In the genomic region with DNA sequence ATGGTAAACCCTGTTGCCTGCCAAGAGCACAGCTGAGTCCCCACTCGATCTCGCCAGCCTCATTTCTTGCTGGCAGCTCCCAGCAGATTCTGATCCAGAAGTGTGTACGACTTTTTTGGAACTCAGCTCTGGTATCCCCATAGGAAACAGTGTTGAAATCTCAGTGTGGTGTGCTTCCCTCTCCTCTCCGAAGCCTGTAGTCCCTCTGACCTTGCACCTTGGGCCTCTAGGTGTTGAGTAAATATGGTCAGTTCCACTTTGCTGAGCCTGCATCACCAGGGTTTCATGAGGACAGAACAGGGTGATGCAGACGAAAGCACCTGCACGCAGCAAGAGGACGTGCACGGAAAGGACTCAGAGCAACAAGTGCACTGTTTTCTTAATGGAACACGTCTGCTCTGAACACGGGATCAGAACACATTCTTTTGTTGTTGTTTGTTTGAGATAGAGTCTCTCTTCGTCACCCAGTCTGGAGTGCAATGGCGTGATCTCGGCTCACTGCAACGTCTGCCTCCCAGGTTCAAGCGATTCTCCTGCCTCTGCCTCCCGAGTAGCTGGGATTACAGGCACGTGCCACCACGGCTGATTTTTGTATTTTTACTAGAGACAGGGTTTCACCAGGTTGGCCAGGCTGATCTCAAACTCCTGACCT, we compare ENCODE assay signal across 1 cellular context.
TF ChIP-seq lines count a peak whose summit lies in the region.

No MANE protein-coding gene starts in this region.

TF ChIP-seq in HepG2, 621 proteins besides CTCF, POLR2A, EP300 and RAD21 (continued from another document and continues in another):
- TF ChIP-seq ZSCAN31 (CRISPR knock-in tag; IDR thresholded peaks at IDR 0.05; ENCODE audit: low read depth) (no peak), TBP (CRISPR knock-in tag; IDR thresholded peaks at IDR 0.05) (no peak), NFE2 (CRISPR knock-in tag; IDR thresholded peaks at IDR 0.05) (no peak), SP2 (CRISPR knock-in tag; IDR thresholded peaks at IDR 0.05) (0 out of 2 replicates have a peak, but pooled peaks have one; percentile 37), FOXK1 (CRISPR knock-in tag; IDR thresholded peaks at IDR 0.05; ENCODE audit: borderline replicate concordance, low read depth) (peak; percentile 85; the same call in 1 of the 2 replicates), ZNF256 (CRISPR knock-in tag; conservative IDR thresholded peaks at IDR 0.05) (no peak), ZNF263 (CRISPR knock-in tag; IDR thresholded peaks at IDR 0.05) (peak; percentile 85), NCOA2 (CRISPR knock-in tag; IDR thresholded peaks at IDR 0.05) (peak; percentile 97), STAT5B (CRISPR knock-in tag; IDR thresholded peaks at IDR 0.05) (peak; percentile 34; the same call in 1 of the 2 replicates), ZFP62 (CRISPR knock-in tag; IDR thresholded peaks at IDR 0.05) (no peak), ZNF616 (CRISPR knock-in tag; IDR thresholded peaks at IDR 0.05; ENCODE audit: low read depth) (0 out of 2 replicates have a peak, but pooled peaks have one; percentile 26), CHD4 (IDR thresholded peaks at IDR 0.05; ENCODE audit: borderline replicate concordance, low read length) (no peak), ZNF441 (CRISPR knock-in tag; IDR thresholded peaks at IDR 0.05; ENCODE audit: borderline replicate concordance) (peak; percentile 44; the same call in 1 of the 2 replicates), FOXA1 (IDR thresholded peaks at IDR 0.05) (peak; percentile 81), FOXA1 (CRISPR knock-in tag; IDR thresholded peaks at IDR 0.05) (peak; percentile 99), PCBP1 (IDR thresholded peaks at IDR 0.05; ENCODE audit: borderline replicate concordance, low read depth, low read length) (no peak), ZMYM2 (CRISPR knock-in tag; IDR thresholded peaks at IDR 0.05) (peak; percentile 84), ZC3H13 (CRISPR knock-in tag; IDR thresholded peaks at IDR 0.05) (0 out of 2 replicates have a peak, but pooled peaks have one; percentile 68), EHMT2 (IDR thresholded peaks at IDR 0.05; ENCODE audit: borderline replicate concordance, low read depth, low read length) (no peak), ARHGAP35 (CRISPR knock-in tag; IDR thresholded peaks at IDR 0.05; ENCODE audit: borderline replicate concordance) (no peak), NRL (CRISPR knock-in tag; IDR thresholded peaks at IDR 0.05; ENCODE audit: borderline replicate concordance) (0 out of 2 replicates have a peak, but pooled peaks have one; percentile 48), NFE2L2 (IDR thresholded peaks at IDR 0.05; ENCODE audit: low read length) (0 out of 2 replicates have a peak, but pooled peaks have one; percentile 12), ZIK1 (CRISPR knock-in tag; IDR thresholded peaks at IDR 0.05; ENCODE audit: borderline replicate concordance, low read depth) (no peak), ZFP36L2 (CRISPR knock-in tag; IDR thresholded peaks at IDR 0.05) (no peak), ZNF577 (CRISPR knock-in tag; IDR thresholded peaks at IDR 0.05; ENCODE audit: borderline replicate concordance, low read depth) (no peak), ZNF333 (CRISPR knock-in tag; IDR thresholded peaks at IDR 0.05; ENCODE audit: borderline replicate concordance) (peak; percentile 58; the same call in 1 of the 2 replicates), FOXM1 (CRISPR knock-in tag; IDR thresholded peaks at IDR 0.05) (no peak), XRCC5 (optimal IDR thresholded peaks at IDR 0.05; ENCODE audit: low read length) (peak; percentile 54), MAFK (conservative IDR thresholded peaks at IDR 0.05 in 1 of 2, IDR thresholded peaks at IDR 0.05 in 1 of 2; ENCODE audit: low read length in 2 of 2) (peak; percentile 85 to 90), ESRRA (CRISPR knock-in tag; IDR thresholded peaks at IDR 0.05; ENCODE audit: low read depth) (peak; percentile 98), ZBTB20 (CRISPR knock-in tag; IDR thresholded peaks at IDR 0.05; ENCODE audit: borderline replicate concordance, low read depth) (peak; percentile 98; the same call in 1 of the 2 replicates), TSC22D2 (CRISPR knock-in tag; IDR thresholded peaks at IDR 0.05; ENCODE audit: borderline replicate concordance) (no peak), ZNF605 (CRISPR knock-in tag; IDR thresholded peaks at IDR 0.05) (no peak), ZNF253 (CRISPR knock-in tag; IDR thresholded peaks at IDR 0.05; ENCODE audit: borderline replicate concordance) (peak; percentile 92), RXRA (CRISPR knock-in tag; IDR thresholded peaks at IDR 0.05) (peak; percentile 99), BORCS8-MEF2B (CRISPR knock-in tag; IDR thresholded peaks at IDR 0.05) (peak; percentile 81), ZNF124 (CRISPR knock-in tag; IDR thresholded peaks at IDR 0.05) (peak; percentile 71; the same call in 1 of the 2 replicates)
- TF ChIP-seq, protein P1, sequence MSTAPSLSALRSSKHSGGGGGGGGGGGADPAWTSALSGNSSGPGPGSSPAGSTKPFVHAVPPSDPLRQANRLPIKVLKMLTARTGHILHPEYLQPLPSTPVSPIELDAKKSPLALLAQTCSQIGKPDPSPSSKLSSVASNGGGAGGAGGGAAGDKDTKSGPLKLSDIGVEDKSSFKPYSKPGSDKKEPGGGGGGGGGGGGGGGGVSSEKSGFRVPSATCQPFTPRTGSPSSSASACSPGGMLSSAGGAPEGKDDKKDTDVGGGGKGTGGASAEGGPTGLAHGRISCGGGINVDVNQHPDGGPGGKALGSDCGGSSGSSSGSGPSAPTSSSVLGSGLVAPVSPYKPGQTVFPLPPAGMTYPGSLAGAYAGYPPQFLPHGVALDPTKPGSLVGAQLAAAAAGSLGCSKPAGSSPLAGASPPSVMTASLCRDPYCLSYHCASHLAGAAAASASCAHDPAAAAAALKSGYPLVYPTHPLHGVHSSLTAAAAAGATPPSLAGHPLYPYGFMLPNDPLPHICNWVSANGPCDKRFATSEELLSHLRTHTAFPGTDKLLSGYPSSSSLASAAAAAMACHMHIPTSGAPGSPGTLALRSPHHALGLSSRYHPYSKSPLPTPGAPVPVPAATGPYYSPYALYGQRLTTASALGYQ (CRISPR knock-in tag; IDR thresholded peaks at IDR 0.05): peak; percentile 91
- TF ChIP-seq, protein P2, sequence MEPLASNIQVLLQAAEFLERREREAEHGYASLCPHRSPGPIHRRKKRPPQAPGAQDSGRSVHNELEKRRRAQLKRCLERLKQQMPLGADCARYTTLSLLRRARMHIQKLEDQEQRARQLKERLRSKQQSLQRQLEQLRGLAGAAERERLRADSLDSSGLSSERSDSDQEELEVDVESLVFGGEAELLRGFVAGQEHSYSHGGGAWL (CRISPR knock-in tag; IDR thresholded peaks at IDR 0.05): no peak
- TF ChIP-seq, protein P3, sequence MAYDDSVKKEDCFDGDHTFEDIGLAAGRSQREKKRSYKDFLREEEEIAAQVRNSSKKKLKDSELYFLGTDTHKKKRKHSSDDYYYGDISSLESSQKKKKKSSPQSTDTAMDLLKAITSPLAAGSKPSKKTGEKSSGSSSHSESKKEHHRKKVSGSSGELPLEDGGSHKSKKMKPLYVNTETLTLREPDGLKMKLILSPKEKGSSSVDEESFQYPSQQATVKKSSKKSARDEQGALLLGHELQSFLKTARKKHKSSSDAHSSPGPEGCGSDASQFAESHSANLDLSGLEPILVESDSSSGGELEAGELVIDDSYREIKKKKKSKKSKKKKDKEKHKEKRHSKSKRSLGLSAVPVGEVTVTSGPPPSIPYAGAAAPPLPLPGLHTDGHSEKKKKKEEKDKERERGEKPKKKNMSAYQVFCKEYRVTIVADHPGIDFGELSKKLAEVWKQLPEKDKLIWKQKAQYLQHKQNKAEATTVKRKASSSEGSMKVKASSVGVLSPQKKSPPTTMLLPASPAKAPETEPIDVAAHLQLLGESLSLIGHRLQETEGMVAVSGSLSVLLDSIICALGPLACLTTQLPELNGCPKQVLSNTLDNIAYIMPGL (CRISPR knock-in tag; IDR thresholded peaks at IDR 0.05; ENCODE audit: borderline replicate concordance in 1 of 2, low read depth in 1 of 2): peak; percentile 50 to 62; a peak in 2 of 4 replicates
- TF ChIP-seq, protein P4, sequence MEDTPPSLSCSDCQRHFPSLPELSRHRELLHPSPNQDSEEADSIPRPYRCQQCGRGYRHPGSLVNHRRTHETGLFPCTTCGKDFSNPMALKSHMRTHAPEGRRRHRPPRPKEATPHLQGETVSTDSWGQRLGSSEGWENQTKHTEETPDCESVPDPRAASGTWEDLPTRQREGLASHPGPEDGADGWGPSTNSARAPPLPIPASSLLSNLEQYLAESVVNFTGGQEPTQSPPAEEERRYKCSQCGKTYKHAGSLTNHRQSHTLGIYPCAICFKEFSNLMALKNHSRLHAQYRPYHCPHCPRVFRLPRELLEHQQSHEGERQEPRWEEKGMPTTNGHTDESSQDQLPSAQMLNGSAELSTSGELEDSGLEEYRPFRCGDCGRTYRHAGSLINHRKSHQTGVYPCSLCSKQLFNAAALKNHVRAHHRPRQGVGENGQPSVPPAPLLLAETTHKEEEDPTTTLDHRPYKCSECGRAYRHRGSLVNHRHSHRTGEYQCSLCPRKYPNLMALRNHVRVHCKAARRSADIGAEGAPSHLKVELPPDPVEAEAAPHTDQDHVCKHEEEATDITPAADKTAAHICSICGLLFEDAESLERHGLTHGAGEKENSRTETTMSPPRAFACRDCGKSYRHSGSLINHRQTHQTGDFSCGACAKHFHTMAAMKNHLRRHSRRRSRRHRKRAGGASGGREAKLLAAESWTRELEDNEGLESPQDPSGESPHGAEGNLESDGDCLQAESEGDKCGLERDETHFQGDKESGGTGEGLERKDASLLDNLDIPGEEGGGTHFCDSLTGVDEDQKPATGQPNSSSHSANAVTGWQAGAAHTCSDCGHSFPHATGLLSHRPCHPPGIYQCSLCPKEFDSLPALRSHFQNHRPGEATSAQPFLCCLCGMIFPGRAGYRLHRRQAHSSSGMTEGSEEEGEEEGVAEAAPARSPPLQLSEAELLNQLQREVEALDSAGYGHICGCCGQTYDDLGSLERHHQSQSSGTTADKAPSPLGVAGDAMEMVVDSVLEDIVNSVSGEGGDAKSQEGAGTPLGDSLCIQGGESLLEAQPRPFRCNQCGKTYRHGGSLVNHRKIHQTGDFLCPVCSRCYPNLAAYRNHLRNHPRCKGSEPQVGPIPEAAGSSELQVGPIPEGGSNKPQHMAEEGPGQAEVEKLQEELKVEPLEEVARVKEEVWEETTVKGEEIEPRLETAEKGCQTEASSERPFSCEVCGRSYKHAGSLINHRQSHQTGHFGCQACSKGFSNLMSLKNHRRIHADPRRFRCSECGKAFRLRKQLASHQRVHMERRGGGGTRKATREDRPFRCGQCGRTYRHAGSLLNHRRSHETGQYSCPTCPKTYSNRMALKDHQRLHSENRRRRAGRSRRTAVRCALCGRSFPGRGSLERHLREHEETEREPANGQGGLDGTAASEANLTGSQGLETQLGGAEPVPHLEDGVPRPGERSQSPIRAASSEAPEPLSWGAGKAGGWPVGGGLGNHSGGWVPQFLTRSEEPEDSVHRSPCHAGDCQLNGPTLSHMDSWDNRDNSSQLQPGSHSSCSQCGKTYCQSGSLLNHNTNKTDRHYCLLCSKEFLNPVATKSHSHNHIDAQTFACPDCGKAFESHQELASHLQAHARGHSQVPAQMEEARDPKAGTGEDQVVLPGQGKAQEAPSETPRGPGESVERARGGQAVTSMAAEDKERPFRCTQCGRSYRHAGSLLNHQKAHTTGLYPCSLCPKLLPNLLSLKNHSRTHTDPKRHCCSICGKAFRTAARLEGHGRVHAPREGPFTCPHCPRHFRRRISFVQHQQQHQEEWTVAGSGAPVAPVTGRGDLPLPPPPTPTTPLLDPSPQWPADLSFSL (CRISPR knock-in tag; IDR thresholded peaks at IDR 0.05): peak; percentile 33; the same call in 1 of the 2 replicates
- TF ChIP-seq, protein P5, sequence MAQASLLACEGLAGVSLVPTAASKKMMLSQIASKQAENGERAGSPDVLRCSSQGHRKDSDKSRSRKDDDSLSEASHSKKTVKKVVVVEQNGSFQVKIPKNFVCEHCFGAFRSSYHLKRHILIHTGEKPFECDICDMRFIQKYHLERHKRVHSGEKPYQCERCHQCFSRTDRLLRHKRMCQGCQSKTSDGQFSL (CRISPR knock-in tag; IDR thresholded peaks at IDR 0.05): no peak
- TF ChIP-seq, protein P6, sequence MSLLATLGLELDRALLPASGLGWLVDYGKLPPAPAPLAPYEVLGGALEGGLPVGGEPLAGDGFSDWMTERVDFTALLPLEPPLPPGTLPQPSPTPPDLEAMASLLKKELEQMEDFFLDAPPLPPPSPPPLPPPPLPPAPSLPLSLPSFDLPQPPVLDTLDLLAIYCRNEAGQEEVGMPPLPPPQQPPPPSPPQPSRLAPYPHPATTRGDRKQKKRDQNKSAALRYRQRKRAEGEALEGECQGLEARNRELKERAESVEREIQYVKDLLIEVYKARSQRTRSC (CRISPR knock-in tag; IDR thresholded peaks at IDR 0.05; ENCODE audit: low read depth): no peak
- TF ChIP-seq, protein P7, sequence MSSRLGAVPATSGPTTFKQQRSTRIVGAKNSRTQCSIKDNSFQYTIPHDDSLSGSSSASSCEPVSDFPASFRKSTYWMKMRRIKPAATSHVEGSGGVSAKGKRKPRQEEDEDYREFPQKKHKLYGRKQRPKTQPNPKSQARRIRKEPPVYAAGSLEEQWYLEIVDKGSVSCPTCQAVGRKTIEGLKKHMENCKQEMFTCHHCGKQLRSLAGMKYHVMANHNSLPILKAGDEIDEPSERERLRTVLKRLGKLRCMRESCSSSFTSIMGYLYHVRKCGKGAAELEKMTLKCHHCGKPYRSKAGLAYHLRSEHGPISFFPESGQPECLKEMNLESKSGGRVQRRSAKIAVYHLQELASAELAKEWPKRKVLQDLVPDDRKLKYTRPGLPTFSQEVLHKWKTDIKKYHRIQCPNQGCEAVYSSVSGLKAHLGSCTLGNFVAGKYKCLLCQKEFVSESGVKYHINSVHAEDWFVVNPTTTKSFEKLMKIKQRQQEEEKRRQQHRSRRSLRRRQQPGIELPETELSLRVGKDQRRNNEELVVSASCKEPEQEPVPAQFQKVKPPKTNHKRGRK (CRISPR knock-in tag; IDR thresholded peaks at IDR 0.05): no peak
